28 cellular contexts compared by ENCODE assay signal in genomic region chr12:27516625-27517024, GRCh38.
"Had no signal": no experiment of that assay in that cellular context is flagged by ENCODE, and none has a peak within 500 bp of the region (broad histone marks: within the 10 kb centered on the region; RNA-seq: fewer than 3 reads in every experiment).

No MANE protein-coding gene starts in this region.

- FAIRE-seq: colon, islet of Langerhans, small intestine had no signal

- DNase-seq: dorsolateral prefrontal cortex; effector CD4-positive, alpha-beta T cell; foreskin melanocyte; glutamatergic neuron; heart right ventricle; hippocampal formation; left cardiac atrium; left lung; mucosa of descending colon; naive B cell; right lobe of liver; small intestine; stimulated activated CD4-positive, alpha-beta T cell treated with anti-CD3 and anti-CD28 coated beads, Interleukin-12 subunit alpha, Interleukin-12 subunit beta, amount 100 ng/mL, for 4 hours; stimulated activated CD4-positive, alpha-beta T cell treated with anti-CD3 and anti-CD28 coated beads, Interleukin-1b, Interleukin-23, amount 100 ng/mL, for 48 hours; stimulated activated CD4-positive, alpha-beta T cell treated with anti-CD3 and anti-CD28 coated beads, Interleukin-4, amount 100 ng/mL, for 24 hours; stimulated activated naive CD4-positive, alpha-beta T cell treated with Interleukin-2 at 50 U/mL for 16 hours; stomach; tibial artery; upper lobe of right lung; uterus had no signal

- H3K4me3 Mint-ChIP-seq: naive B cell; natural killer cell treated with Interleukin-12 subunit alpha and Interleukin-12 subunit beta and Interleukin-15 and Interleukin-18, amount 100 ng/mL, for 72 hours; neural progenitor cell; stimulated activated effector memory CD8-positive, alpha-beta T cell treated with anti-CD3 and anti-CD28 coated beads, Interleukin-12 subunit alpha, Interleukin-12 subunit beta, amount 100 ng/mL, for 72 hours had no signal

- H3K27ac Mint-ChIP-seq: naive B cell; natural killer cell treated with Interleukin-12 subunit alpha and Interleukin-12 subunit beta and Interleukin-15 and Interleukin-18, amount 100 ng/mL, for 72 hours; neural progenitor cell; progenitor cell of endocrine pancreas; stimulated activated effector memory CD8-positive, alpha-beta T cell treated with anti-CD3 and anti-CD28 coated beads, Interleukin-12 subunit alpha, Interleukin-12 subunit beta, amount 100 ng/mL, for 72 hours had no signal

- H3K27ac ChIP-seq: dorsolateral prefrontal cortex, esophagus muscularis mucosa, heart right ventricle, left lung, neural progenitor cell, parathyroid adenoma, right lobe of liver, stomach, tibial artery, upper lobe of right lung, uterus had no signal

- H3K36me3 Mint-ChIP-seq: naive B cell; natural killer cell treated with Interleukin-12 subunit alpha and Interleukin-12 subunit beta and Interleukin-15 and Interleukin-18, amount 100 ng/mL, for 72 hours; neural progenitor cell; stimulated activated effector memory CD8-positive, alpha-beta T cell treated with anti-CD3 and anti-CD28 coated beads, Interleukin-12 subunit alpha, Interleukin-12 subunit beta, amount 100 ng/mL, for 72 hours had no signal

- H3K4me3 ChIP-seq: dorsolateral prefrontal cortex, esophagus muscularis mucosa, heart right ventricle, left lung, mucosa of descending colon, neural progenitor cell, right lobe of liver, stomach, tibial artery, upper lobe of right lung, uterus had no signal

- H3K36me3 ChIP-seq: esophagus muscularis mucosa, heart right ventricle, left lung, neural progenitor cell, right lobe of liver, stomach, tibial artery, upper lobe of right lung, uterus had no signal

- H3K27me3 ChIP-seq: dorsolateral prefrontal cortex, esophagus muscularis mucosa, heart right ventricle, left lung, neural progenitor cell, right lobe of liver, stomach, tibial artery, upper lobe of right lung, uterus had no signal

- H3K9me3 Mint-ChIP-seq: naive B cell; natural killer cell treated with Interleukin-12 subunit alpha and Interleukin-12 subunit beta and Interleukin-15 and Interleukin-18, amount 100 ng/mL, for 72 hours; neural progenitor cell; stimulated activated effector memory CD8-positive, alpha-beta T cell treated with anti-CD3 and anti-CD28 coated beads, Interleukin-12 subunit alpha, Interleukin-12 subunit beta, amount 100 ng/mL, for 72 hours had no signal

- H3K4me1 Mint-ChIP-seq: stimulated activated effector memory CD8-positive, alpha-beta T cell treated with anti-CD3 and anti-CD28 coated beads, Interleukin-12 subunit alpha, Interleukin-12 subunit beta, amount 100 ng/mL, for 72 hours had no signal

- H3K4me1 ChIP-seq: parathyroid adenoma, right lobe of liver, upper lobe of right lung had no signal

- ATAC-seq: heart right ventricle; left cardiac atrium; left lung; mucosa of descending colon; natural killer cell treated with Interleukin-12 subunit alpha and Interleukin-12 subunit beta and Interleukin-15 and Interleukin-18, amount 100 ng/mL, for 72 hours; right lobe of liver; stimulated activated effector memory CD8-positive, alpha-beta T cell treated with anti-CD3 and anti-CD28 coated beads, Interleukin-12 subunit alpha, Interleukin-12 subunit beta, amount 100 ng/mL, for 72 hours; upper lobe of right lung had no signal
